34 cellular contexts compared by ENCODE assay signal in the genomic region with DNA sequence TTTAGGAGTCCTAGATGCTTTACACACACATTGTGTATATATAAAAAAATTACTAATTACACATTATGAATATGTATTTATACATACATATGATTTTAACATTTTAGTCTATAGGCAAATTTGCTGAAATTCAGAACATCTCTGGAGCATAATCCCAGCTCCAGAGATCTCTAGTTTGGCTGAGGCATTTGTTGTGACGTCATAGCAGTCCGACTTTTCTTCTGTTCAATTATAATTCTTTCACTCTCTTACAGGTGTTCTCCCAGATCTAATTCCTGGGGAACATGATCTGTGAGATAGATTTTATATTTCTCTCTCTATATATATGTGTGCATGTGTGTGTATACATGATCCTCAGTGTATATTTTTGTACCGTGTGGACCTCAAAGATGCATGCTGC.
"Had no signal": no experiment of that assay in that cellular context is flagged by ENCODE, and none has a peak within 500 bp of the region (broad histone marks: within the 10 kb centered on the region; RNA-seq: fewer than 3 reads in every experiment).

No MANE protein-coding gene starts in this region.

- H3K4me1 ChIP-seq: adrenal gland, ascending aorta, body of pancreas, breast epithelium had no signal

- ATAC-seq: activated naive CD4-positive, alpha-beta T cell treated with anti-CD3 and anti-CD28 coated beads, Interleukin-2, amount 50 U/mL, for 72 hours; activated naive CD8-positive, alpha-beta T cell treated with anti-CD3 and anti-CD28 coated beads, Interleukin-2, amount 50 U/mL, for 24 hours; activated T-cell treated with anti-CD3 and anti-CD28 coated beads, Interleukin-2, amount 50 U/mL, for 4 hours; activated T-cell treated with anti-CD3 and anti-CD28 coated beads, Interleukin-2, amount 50 U/mL, for 72 hours; activated T-helper 17 cell treated with anti-CD3 and anti-CD28 coated beads, Interleukin-2, amount 50 U/mL, for 72 hours; body of pancreas had no signal

- H3K27me3 ChIP-seq: adrenal gland, ascending aorta, body of pancreas, brain microvascular endothelial cell, breast epithelium, cardiac muscle cell had no signal

- H3K27ac ChIP-seq: adrenal gland, ascending aorta, body of pancreas, brain microvascular endothelial cell, breast epithelium, cardiac muscle cell had no signal

- H3K36me3 ChIP-seq: adrenal gland, ascending aorta, brain microvascular endothelial cell, breast epithelium, cardiac muscle cell had no signal

- FAIRE-seq: astrocyte, bronchial epithelial cell had no signal

- DNase-seq: activated effector memory CD4-positive, alpha-beta T cell treated with anti-CD3 and anti-CD28 coated beads, Interleukin-2, amount 50 U/mL, for 16 hours; activated effector memory CD4-positive, alpha-beta T cell treated with Interleukin-2 at 50 U/mL for 16 hours; activated gamma-delta T cell; activated gamma-delta T cell treated with Interleukin-2 at 50 U/mL for 16 hours; activated naive CD4-positive, alpha-beta T cell; activated naive CD4-positive, alpha-beta T cell treated with anti-CD3 and anti-CD28 coated beads for 36 hours; activated naive CD4-positive, alpha-beta T cell treated with anti-CD3 and anti-CD28 coated beads, Interleukin-2, amount 10 ng/mL, durations not matched to agents 7 days and 5 days; activated naive CD4-positive, alpha-beta T cell treated with anti-CD3 and anti-CD28 coated beads, Interleukin-2, amount 50 U/mL, for 16 hours; activated naive CD4-positive, alpha-beta T cell treated with Interleukin-2 at 50 U/mL for 16 hours; activated naive CD8-positive, alpha-beta T cell treated with anti-CD3 and anti-CD28 coated beads for 36 hours; activated naive CD8-positive, alpha-beta T cell treated with anti-CD3 and anti-CD28 coated beads, Interleukin-2, amount 10 ng/mL, durations not matched to agents 7 days and 5 days; activated naive CD8-positive, alpha-beta T cell treated with anti-CD3 and anti-CD28 coated beads, Interleukin-2, amount 50 U/mL, for 24 hours; activated T-cell treated with anti-CD3 and anti-CD28 coated beads, Interleukin-2, amount 50 U/mL, for 1 hour; activated T-cell treated with anti-CD3 and anti-CD28 coated beads, Interleukin-2, amount 50 U/mL, for 24 hours; activated T-cell treated with anti-CD3 and anti-CD28 coated beads, Interleukin-2, amount 50 U/mL, for 4 hours; activated T-cell treated with anti-CD3 and anti-CD28 coated beads, Interleukin-2, amount 50 U/mL, for 48 hours; activated T-cell treated with anti-CD3 and anti-CD28 coated beads, Interleukin-2, amount 50 U/mL, for 72 hours; adrenal gland; amniotic stem cell; amygdala; anterior cingulate cortex; aorta; body of pancreas; brain microvascular endothelial cell; caudate nucleus; central memory CD4-positive, alpha-beta T cell; cerebellar nuclear complex had no signal

- H3K9me3 ChIP-seq: adrenal gland, ascending aorta, body of pancreas, breast epithelium had no signal

- H3K4me3 ChIP-seq: adrenal gland, ascending aorta, body of pancreas, breast epithelium, cardiac muscle cell had no signal
